In the genomic region with DNA sequence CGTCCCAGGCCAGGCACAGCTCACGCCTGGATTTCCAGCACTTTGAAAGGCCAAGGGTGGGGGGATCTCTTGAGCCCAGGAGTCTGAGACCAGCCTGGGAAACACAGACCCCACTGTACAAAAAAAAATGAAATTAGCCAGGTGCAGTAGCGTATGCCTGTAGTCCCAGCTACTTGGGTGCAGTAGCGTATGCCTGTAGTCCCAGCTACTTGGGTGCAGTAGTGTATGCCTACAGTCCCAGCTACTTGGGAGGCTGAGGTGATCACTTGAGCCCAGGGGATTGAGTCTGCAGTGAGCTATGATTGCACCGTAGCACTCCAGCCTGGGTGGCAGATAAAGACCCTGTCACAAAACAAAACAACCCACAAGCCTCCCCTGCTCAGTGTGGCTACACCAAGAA, we compare ENCODE assay signal across 1 cellular context.
TF ChIP-seq lines count a peak whose summit lies in the region.

No MANE protein-coding gene starts in this region.

TF ChIP-seq in GM23338, 12 proteins besides CTCF, POLR2A, EP300 and RAD21 (continued from another document):
- TF ChIP-seq, protein P1, sequence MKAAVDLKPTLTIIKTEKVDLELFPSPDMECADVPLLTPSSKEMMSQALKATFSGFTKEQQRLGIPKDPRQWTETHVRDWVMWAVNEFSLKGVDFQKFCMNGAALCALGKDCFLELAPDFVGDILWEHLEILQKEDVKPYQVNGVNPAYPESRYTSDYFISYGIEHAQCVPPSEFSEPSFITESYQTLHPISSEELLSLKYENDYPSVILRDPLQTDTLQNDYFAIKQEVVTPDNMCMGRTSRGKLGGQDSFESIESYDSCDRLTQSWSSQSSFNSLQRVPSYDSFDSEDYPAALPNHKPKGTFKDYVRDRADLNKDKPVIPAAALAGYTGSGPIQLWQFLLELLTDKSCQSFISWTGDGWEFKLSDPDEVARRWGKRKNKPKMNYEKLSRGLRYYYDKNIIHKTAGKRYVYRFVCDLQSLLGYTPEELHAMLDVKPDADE (IDR thresholded peaks at IDR 0.05), result no peak
- TF ChIP-seq POLR2AphosphoS5 (IDR thresholded peaks at IDR 0.05; ENCODE audit: low read depth) (no peak), NANOG (IDR thresholded peaks at IDR 0.05; ENCODE audit: borderline replicate concordance) (no peak), EZH2 (IDR thresholded peaks at IDR 0.05; ENCODE audit: low read depth, unreplicated experiment) (no peak), CREB1 (CRISPR knock-in tag; IDR thresholded peaks at IDR 0.05; ENCODE audit: low read depth) (no peak), ZNF114 (CRISPR knock-in tag; IDR thresholded peaks at IDR 0.05) (no peak), STAT1 (IDR thresholded peaks at IDR 0.05; ENCODE audit: unreplicated experiment) (no peak), EZH2phosphoT487 (IDR thresholded peaks at IDR 0.05; ENCODE audit: unreplicated experiment) (no peak), ZNF331 (CRISPR knock-in tag; IDR thresholded peaks at IDR 0.05; ENCODE audit: low read depth) (no peak)
- TF ChIP-seq, protein P2, sequence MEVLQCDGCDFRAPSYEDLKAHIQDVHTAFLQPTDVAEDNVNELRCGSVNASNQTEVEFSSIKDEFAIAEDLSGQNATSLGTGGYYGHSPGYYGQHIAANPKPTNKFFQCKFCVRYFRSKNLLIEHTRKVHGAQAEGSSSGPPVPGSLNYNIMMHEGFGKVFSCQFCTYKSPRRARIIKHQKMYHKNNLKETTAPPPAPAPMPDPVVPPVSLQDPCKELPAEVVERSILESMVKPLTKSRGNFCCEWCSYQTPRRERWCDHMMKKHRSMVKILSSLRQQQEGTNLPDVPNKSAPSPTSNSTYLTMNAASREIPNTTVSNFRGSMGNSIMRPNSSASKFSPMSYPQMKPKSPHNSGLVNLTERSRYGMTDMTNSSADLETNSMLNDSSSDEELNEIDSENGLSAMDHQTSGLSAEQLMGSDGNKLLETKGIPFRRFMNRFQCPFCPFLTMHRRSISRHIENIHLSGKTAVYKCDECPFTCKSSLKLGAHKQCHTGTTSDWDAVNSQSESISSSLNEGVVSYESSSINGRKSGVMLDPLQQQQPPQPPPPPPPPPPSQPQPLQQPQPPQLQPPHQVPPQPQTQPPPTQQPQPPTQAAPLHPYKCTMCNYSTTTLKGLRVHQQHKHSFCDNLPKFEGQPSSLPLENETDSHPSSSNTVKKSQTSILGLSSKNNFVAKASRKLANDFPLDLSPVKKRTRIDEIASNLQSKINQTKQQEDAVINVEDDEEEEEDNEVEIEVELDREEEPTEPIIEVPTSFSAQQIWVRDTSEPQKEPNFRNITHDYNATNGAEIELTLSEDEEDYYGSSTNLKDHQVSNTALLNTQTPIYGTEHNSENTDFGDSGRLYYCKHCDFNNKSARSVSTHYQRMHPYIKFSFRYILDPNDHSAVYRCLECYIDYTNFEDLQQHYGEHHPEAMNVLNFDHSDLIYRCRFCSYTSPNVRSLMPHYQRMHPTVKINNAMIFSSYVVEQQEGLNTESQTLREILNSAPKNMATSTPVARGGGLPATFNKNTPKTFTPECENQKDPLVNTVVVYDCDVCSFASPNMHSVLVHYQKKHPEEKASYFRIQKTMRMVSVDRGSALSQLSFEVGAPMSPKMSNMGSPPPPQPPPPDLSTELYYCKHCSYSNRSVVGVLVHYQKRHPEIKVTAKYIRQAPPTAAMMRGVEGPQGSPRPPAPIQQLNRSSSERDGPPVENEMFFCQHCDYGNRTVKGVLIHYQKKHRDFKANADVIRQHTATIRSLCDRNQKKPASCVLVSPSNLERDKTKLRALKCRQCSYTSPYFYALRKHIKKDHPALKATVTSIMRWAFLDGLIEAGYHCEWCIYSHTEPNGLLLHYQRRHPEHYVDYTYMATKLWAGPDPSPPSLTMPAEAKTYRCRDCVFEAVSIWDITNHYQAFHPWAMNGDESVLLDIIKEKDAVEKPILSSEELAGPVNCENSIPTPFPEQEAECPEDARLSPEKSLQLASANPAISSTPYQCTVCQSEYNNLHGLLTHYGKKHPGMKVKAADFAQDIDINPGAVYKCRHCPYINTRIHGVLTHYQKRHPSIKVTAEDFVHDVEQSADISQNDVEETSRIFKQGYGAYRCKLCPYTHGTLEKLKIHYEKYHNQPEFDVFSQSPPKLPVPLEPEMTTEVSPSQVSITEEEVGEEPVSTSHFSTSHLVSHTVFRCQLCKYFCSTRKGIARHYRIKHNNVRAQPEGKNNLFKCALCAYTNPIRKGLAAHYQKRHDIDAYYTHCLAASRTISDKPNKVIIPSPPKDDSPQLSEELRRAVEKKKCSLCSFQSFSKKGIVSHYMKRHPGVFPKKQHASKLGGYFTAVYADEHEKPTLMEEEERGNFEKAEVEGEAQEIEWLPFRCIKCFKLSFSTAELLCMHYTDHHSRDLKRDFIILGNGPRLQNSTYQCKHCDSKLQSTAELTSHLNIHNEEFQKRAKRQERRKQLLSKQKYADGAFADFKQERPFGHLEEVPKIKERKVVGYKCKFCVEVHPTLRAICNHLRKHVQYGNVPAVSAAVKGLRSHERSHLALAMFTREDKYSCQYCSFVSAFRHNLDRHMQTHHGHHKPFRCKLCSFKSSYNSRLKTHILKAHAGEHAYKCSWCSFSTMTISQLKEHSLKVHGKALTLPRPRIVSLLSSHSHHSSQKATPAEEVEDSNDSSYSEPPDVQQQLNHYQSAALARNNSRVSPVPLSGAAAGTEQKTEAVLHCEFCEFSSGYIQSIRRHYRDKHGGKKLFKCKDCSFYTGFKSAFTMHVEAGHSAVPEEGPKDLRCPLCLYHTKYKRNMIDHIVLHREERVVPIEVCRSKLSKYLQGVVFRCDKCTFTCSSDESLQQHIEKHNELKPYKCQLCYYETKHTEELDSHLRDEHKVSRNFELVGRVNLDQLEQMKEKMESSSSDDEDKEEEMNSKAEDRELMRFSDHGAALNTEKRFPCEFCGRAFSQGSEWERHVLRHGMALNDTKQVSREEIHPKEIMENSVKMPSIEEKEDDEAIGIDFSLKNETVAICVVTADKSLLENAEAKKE (CRISPR knock-in tag; IDR thresholded peaks at IDR 0.05), result no peak
